9 cellular contexts compared by ENCODE assay signal in genomic region chr5:5494489-5495402, GRCh38.
A peak's percentile ranks its signal among the peaks of the same experiment; 100 is the strongest.
DNase-seq lines count a peak whose midpoint lies in the region; ATAC-seq and TF ChIP-seq lines count a peak whose summit lies in the region.
"Had no signal": no experiment of that assay in that cellular context is flagged by ENCODE, and none has a peak within 500 bp of the region (broad histone marks: within the 10 kb centered on the region; RNA-seq: fewer than 3 reads in every experiment).

No MANE protein-coding gene starts in this region.

- H2AFZ ChIP-seq in smooth muscle cell (ENCODE audit: low read depth) = no peak overlapping the region

- DNase-seq in DMS53 (lab: John Stamatoyannopoulos, UW) (peak; percentile 68), DMS53 treated with DMSO at 0.1 percent for 48 hours (lab: John Stamatoyannopoulos, UW; ENCODE audit: unreplicated experiment) (no peak), SK-MEL-5 (ENCODE audit: low read depth, low spot score) (peak; percentile 73), right cardiac atrium (peak; percentile 79 to 93 (median 91)), smooth muscle cell (lab: John Stamatoyannopoulos, UW; ENCODE audit: unreplicated experiment) (no peak), NCI-H2081 treated with DMSO at 0.1 percent for 48 hours (lab: John Stamatoyannopoulos, UW) (no peak)

- peak overlapping the region; percentile 28 for H3K4me3 ChIP-seq in right cardiac atrium (ENCODE audit: low read length)
- H3K4me3 ChIP-seq in smooth muscle cell = peak overlapping the region; percentile 16

- H3K27me3 ChIP-seq in right cardiac atrium (ENCODE audit: control insufficient read depth, insufficient read depth) (no peaks in the 10 kb centered on the region), smooth muscle cell (ENCODE audit: low read depth) (no peaks in the 10 kb centered on the region)

- in situ Hi-C loops in SK-MEL-5 (cut with HindIII; ENCODE audit: low pct_unique_long_range_greater_than_20kb, low sequenced_read_pairs) = no loop called here

- no peaks in the 10 kb centered on the region for H3K36me3 Mint-ChIP-seq in activated naive CD8-positive, alpha-beta T cell

- H3K4me1 ChIP-seq in right cardiac atrium (ENCODE audit: control insufficient read depth, insufficient read depth, low read length) (no peaks in the 10 kb centered on the region), smooth muscle cell (ENCODE audit: low read depth) (peaks cover 3% of the 10 kb centered on the region)

- peaks cover 18% of the 10 kb centered on the region for H3K4me1 Mint-ChIP-seq in activated naive CD8-positive, alpha-beta T cell (ENCODE audit: low read depth)

- ATAC-seq in HG03045 (IDR thresholded peaks at IDR 0.05; ENCODE audit: unreplicated experiment) = peak; percentile 71
- ATAC-seq in right cardiac atrium = peak; percentile 92 to 94

- H3K9me3 ChIP-seq in right cardiac atrium (ENCODE audit: control insufficient read depth, low read length) (no peaks in the 10 kb centered on the region), smooth muscle cell (replicated peaks; ENCODE audit: low read depth) (no peaks in the 10 kb centered on the region)

- H3K27me3 Mint-ChIP-seq in activated naive CD8-positive, alpha-beta T cell = peaks cover 2% of the 10 kb centered on the region

- 11% methylated on average over 62 of the region's 62 CpGs for WGBS in right cardiac atrium
- 42% methylated on average over 42 of the region's 62 CpGs for WGBS in smooth muscle cell (ENCODE audit: low lambda C conversion rate)

- TF ChIP-seq CTCF in smooth muscle cell (IDR thresholded peaks at IDR 0.05; ENCODE audit: borderline replicate concordance, insufficient read depth, poor library complexity, severe bottlenecking) = no peak

- no peak overlapping the region for H3K9ac ChIP-seq in smooth muscle cell (ENCODE audit: low read depth)

- no peak overlapping the region for H3K27ac ChIP-seq in right cardiac atrium (ENCODE audit: low read length)
- no peak overlapping the region for H3K27ac ChIP-seq in smooth muscle cell (ENCODE audit: low read depth)
- H3K27ac ChIP-seq: 22Rv1 had no signal

- no peaks in the 10 kb centered on the region for H3F3A ChIP-seq in smooth muscle cell (ENCODE audit: low read depth)

- no peaks in the 10 kb centered on the region for H3K79me2 ChIP-seq in smooth muscle cell (ENCODE audit: low read depth)

- peak overlapping the region; percentile 68 for H3K4me2 ChIP-seq in smooth muscle cell

- H3K4me3 Mint-ChIP-seq in activated naive CD8-positive, alpha-beta T cell = peak overlapping the region; percentile 58

- H3K9me3 Mint-ChIP-seq in activated naive CD8-positive, alpha-beta T cell (ENCODE audit: low read depth) = no peaks in the 10 kb centered on the region

- peaks cover 1% of the 10 kb centered on the region for H3K36me3 ChIP-seq in smooth muscle cell (ENCODE audit: low read depth)

- no peak overlapping the region for H3K27ac Mint-ChIP-seq in activated naive CD8-positive, alpha-beta T cell

- intact Hi-C loops in right cardiac atrium (cut with DNase I) = loop anchor here (5.0 to 10.0 kb wide), 7 partner anchors 300 to 1250 kb away; no protein-coding TSS in a partner anchor

- no peaks in the 10 kb centered on the region for H4K20me1 ChIP-seq in smooth muscle cell (ENCODE audit: low read depth)

Comparison
In these comparisons a context has a peak if more than half of its experiments do, and no peak if none do; other contexts are left out.
1. DNase-seq: peak in DMS53 (single experiment), SK-MEL-5 (single experiment) and right cardiac atrium (3 of 3); none in DMS53 treated with DMSO at 0.1 percent for 48 hours (single experiment), smooth muscle cell (single experiment) and NCI-H2081 treated with DMSO at 0.1 percent for 48 hours (single experiment).